In genomic region chr14:104268725-104269436, GRCh38 we compare ENCODE assay signal across 22 cellular contexts.
DNase-seq lines count a peak whose midpoint lies in the region; ATAC-seq and TF ChIP-seq lines count a peak whose summit lies in the region.
"Had no signal": no experiment of that assay in that cellular context is flagged by ENCODE, and none has a peak within 500 bp of the region (broad histone marks: within the 10 kb centered on the region; RNA-seq: fewer than 3 reads in every experiment).

No MANE protein-coding gene starts in this region.

- H3K4me1 Mint-ChIP-seq in activated T-cell treated with anti-CD3 and anti-CD28 coated beads, Interleukin-2, amount 50 U/mL, for 24 hours (ENCODE audit: low read depth) = no peaks in the 10 kb centered on the region
- peaks cover 3% of the 10 kb centered on the region for H3K4me1 Mint-ChIP-seq in activated CD4-positive, alpha-beta T cell treated with anti-CD3 and anti-CD28 coated beads, Interleukin-2, amount 10 ng/mL, durations not matched to agents 7 days and 5 days
- H3K4me1 Mint-ChIP-seq: mesothelial cell of epicardium had no signal

- peak; percentile 1 for DNase-seq in activated T-cell treated with anti-CD3 and anti-CD28 coated beads, Interleukin-2, amount 50 U/mL, for 1 hour
- DNase-seq in activated T-cell treated with anti-CD3 and anti-CD28 coated beads, Interleukin-2, amount 50 U/mL, for 24 hours = no peak
- peak; percentile 44 for DNase-seq in islet precursor cell
- peak; percentile 53 for DNase-seq in sciatic nerve (ENCODE audit: low spot score)
- no peak for DNase-seq in NCI-H524 (lab: John Stamatoyannopoulos, UW)
- DNase-seq in activated CD4-positive, alpha-beta T cell treated with anti-CD3 and anti-CD28 coated beads, Interleukin-2, amount 10 ng/mL, durations not matched to agents 7 days and 5 days = no peak
- DNase-seq: activated CD4-positive, alpha-beta T cell treated with anti-CD3 and anti-CD28 coated beads for 1 hour; activated naive CD8-positive, alpha-beta T cell treated with anti-CD3 and anti-CD28 coated beads, Interleukin-2, amount 50 U/mL, for 24 hours; NCI-H1048; NCI-H187 treated with DMSO at 0.1 percent for 48 hours; NCI-H226; NCI-H82; PC-3; SIG-M5; small intestine; stimulated activated naive CD4-positive, alpha-beta T cell treated with Interleukin-2 at 50 U/mL for 16 hours had no signal

- CTCF ChIA-PET in activated CD4-positive, alpha-beta T cell treated with anti-CD3 and anti-CD28 coated beads, Interleukin-2, amount 10 ng/mL, durations not matched to agents 7 days and 5 days (lab: Charles Lee) = no interaction called here

- no peak overlapping the region for H3K27ac Mint-ChIP-seq in activated T-cell treated with anti-CD3 and anti-CD28 coated beads, Interleukin-2, amount 50 U/mL, for 24 hours
- H3K27ac Mint-ChIP-seq in activated CD4-positive, alpha-beta T cell treated with anti-CD3 and anti-CD28 coated beads, Interleukin-2, amount 10 ng/mL, durations not matched to agents 7 days and 5 days = no peak overlapping the region
- H3K27ac Mint-ChIP-seq: activated naive CD8-positive, alpha-beta T cell treated with anti-CD3 and anti-CD28 coated beads, Interleukin-2, amount 50 U/mL, for 24 hours; activated T-helper 1 cell treated with anti-CD3 and anti-CD28 coated beads, Interleukin-12 subunit alpha, Interleukin-12 subunit beta, Interleukin-2, Interleukin-4 antibody, amounts not matched to agents 30 ng/mL and 10 ng/mL and 1 ng/mL, durations not matched to agents 14 hours and 24 hours and 36 hours; mesothelial cell of epicardium; progenitor cell of endocrine pancreas had no signal

- H3K9me3 Mint-ChIP-seq in activated T-cell treated with anti-CD3 and anti-CD28 coated beads, Interleukin-2, amount 50 U/mL, for 24 hours = no peaks in the 10 kb centered on the region
- H3K9me3 Mint-ChIP-seq in activated CD4-positive, alpha-beta T cell treated with anti-CD3 and anti-CD28 coated beads, Interleukin-2, amount 10 ng/mL, durations not matched to agents 7 days and 5 days = no peaks in the 10 kb centered on the region
- H3K9me3 Mint-ChIP-seq: activated naive CD8-positive, alpha-beta T cell treated with anti-CD3 and anti-CD28 coated beads, Interleukin-2, amount 50 U/mL, for 24 hours; activated T-helper 1 cell treated with anti-CD3 and anti-CD28 coated beads, Interleukin-12 subunit alpha, Interleukin-12 subunit beta, Interleukin-2, Interleukin-4 antibody, amounts not matched to agents 30 ng/mL and 10 ng/mL and 1 ng/mL, durations not matched to agents 14 hours and 24 hours and 36 hours had no signal

- TF ChIP-seq EP300 in Ishikawa (IDR thresholded peaks at IDR 0.05; ENCODE audit: borderline replicate concordance) = no peak

- H3K4me3 Mint-ChIP-seq in activated T-cell treated with anti-CD3 and anti-CD28 coated beads, Interleukin-2, amount 50 U/mL, for 24 hours = no peak overlapping the region
- H3K4me3 Mint-ChIP-seq in activated CD4-positive, alpha-beta T cell treated with anti-CD3 and anti-CD28 coated beads, Interleukin-2, amount 10 ng/mL, durations not matched to agents 7 days and 5 days = no peak overlapping the region
- H3K4me3 Mint-ChIP-seq: activated naive CD8-positive, alpha-beta T cell treated with anti-CD3 and anti-CD28 coated beads, Interleukin-2, amount 50 U/mL, for 24 hours; activated T-helper 1 cell treated with anti-CD3 and anti-CD28 coated beads, Interleukin-12 subunit alpha, Interleukin-12 subunit beta, Interleukin-2, Interleukin-4 antibody, amounts not matched to agents 30 ng/mL and 10 ng/mL and 1 ng/mL, durations not matched to agents 14 hours and 24 hours and 36 hours; brain; mesothelial cell of epicardium had no signal

- no peak for TF ChIP-seq RAD21 in Ishikawa (IDR thresholded peaks at IDR 0.05; ENCODE audit: low read depth)

- no peaks in the 10 kb centered on the region for H3K27me3 Mint-ChIP-seq in activated T-cell treated with anti-CD3 and anti-CD28 coated beads, Interleukin-2, amount 50 U/mL, for 24 hours
- H3K27me3 Mint-ChIP-seq in activated CD4-positive, alpha-beta T cell treated with anti-CD3 and anti-CD28 coated beads, Interleukin-2, amount 10 ng/mL, durations not matched to agents 7 days and 5 days = peaks cover 3% of the 10 kb centered on the region
- H3K27me3 Mint-ChIP-seq: activated naive CD8-positive, alpha-beta T cell treated with anti-CD3 and anti-CD28 coated beads, Interleukin-2, amount 50 U/mL, for 24 hours had no signal

- no peaks in the 10 kb centered on the region for H3K36me3 Mint-ChIP-seq in activated T-cell treated with anti-CD3 and anti-CD28 coated beads, Interleukin-2, amount 50 U/mL, for 24 hours (ENCODE audit: low read depth)
- no peaks in the 10 kb centered on the region for H3K36me3 Mint-ChIP-seq in activated CD4-positive, alpha-beta T cell treated with anti-CD3 and anti-CD28 coated beads, Interleukin-2, amount 10 ng/mL, durations not matched to agents 7 days and 5 days (ENCODE audit: low read depth)
- H3K36me3 Mint-ChIP-seq: brain, mesothelial cell of epicardium had no signal

- intact Hi-C loops in sciatic nerve (cut with DNase I) = no loop called here

- POLR2A ChIA-PET in activated CD4-positive, alpha-beta T cell treated with anti-CD3 and anti-CD28 coated beads, Interleukin-2, amount 10 ng/mL, durations not matched to agents 7 days and 5 days (lab: Charles Lee) = no interaction called here

- ATAC-seq in sciatic nerve (no peak), HG03442 (IDR thresholded peaks at IDR 0.05; ENCODE audit: unreplicated experiment) (no peak)
- ATAC-seq: activated naive CD8-positive, alpha-beta T cell treated with anti-CD3 and anti-CD28 coated beads, Interleukin-2, amount 50 U/mL, for 24 hours; PC-3 had no signal

TF ChIP-seq in Ishikawa, 13 proteins besides CTCF, POLR2A, EP300 and RAD21:
- TF ChIP-seq YY1 (IDR thresholded peaks at IDR 0.05; ENCODE audit: low read depth) (no peak), REST (IDR thresholded peaks at IDR 0.05; ENCODE audit: low read depth) (peak; percentile 19; the same call in 1 of the 2 replicates)

Comparison
In these comparisons a context has a peak if more than half of its experiments do, and no peak if none do; other contexts are left out.
1. DNase-seq: peak in activated T-cell treated with anti-CD3 and anti-CD28 coated beads, Interleukin-2, amount 50 U/mL, for 1 hour (single experiment), islet precursor cell (single experiment) and sciatic nerve (single experiment); none in activated T-cell treated with anti-CD3 and anti-CD28 coated beads, Interleukin-2, amount 50 U/mL, for 24 hours (single experiment), NCI-H524 (0 of 2) and activated CD4-positive, alpha-beta T cell treated with anti-CD3 and anti-CD28 coated beads, Interleukin-2, amount 10 ng/mL, durations not matched to agents 7 days and 5 days (single experiment).